In genomic region chr10:22764639-22765038, GRCh38 we compare ENCODE assay signal across 27 cellular contexts. TPM values are rescaled to one million over a fixed set of nuclear protein-coding genes. Genes with fewer than 3 reads are reported as not detected.
A peak's percentile ranks its signal among the peaks of the same experiment; 100 is the strongest.
DNase-seq lines count a peak whose midpoint lies in the region; ATAC-seq, FAIRE-seq and TF ChIP-seq lines count a peak whose summit lies in the region.
"Had no signal": no experiment of that assay in that cellular context is flagged by ENCODE, and none has a peak within 500 bp of the region (broad histone marks: within the 10 kb centered on the region; RNA-seq: fewer than 3 reads in every experiment).

No MANE protein-coding gene starts in this region.

- no peak for DNase-seq in GM19239 (ENCODE audit: insufficient read length, low spot score)
- DNase-seq in caudate nucleus (lab: John Stamatoyannopoulos, UW) = no peak
- no peak for DNase-seq in left ventricle myocardium inferior
- DNase-seq in stimulated activated naive B cell treated with anti-CD40 and anti-IgM and Interleukin-4, amounts not matched to agents 10 μg/mL and 1 μg/mL and 100 μg/mL, for 72 hours = no peak
- DNase-seq in activated CD8-positive, alpha-beta T cell treated with anti-CD3 and anti-CD28 coated beads for 36 hours = no peak
- DNase-seq in NCI-H345 (lab: John Stamatoyannopoulos, UW) = no peak
- no peak for DNase-seq in RCC 7860 (ENCODE audit: low spot score)
- DNase-seq: activated effector memory CD4-positive, alpha-beta T cell treated with Interleukin-2 at 50 U/mL for 16 hours; activated T-cell treated with anti-CD3 and anti-CD28 coated beads for 4 hours; central memory CD4-positive, alpha-beta T cell; GDM1; H7; kidney glomerular epithelial cell; mammary epithelial cell; NCI-H1105; NCI-H1930; NCI-H748 treated with DMSO at 0.1 percent for 48 hours; posterior cingulate gyrus; sigmoid colon; stimulated activated CD4-positive, alpha-beta T cell treated with anti-CD3 and anti-CD28 coated beads, Interleukin-15, amount 100 ng/mL, for 24 hours; stimulated activated naive CD8-positive, alpha-beta T cell treated with anti-CD3 and anti-CD28 coated beads, Interleukin-15, Interleukin-2, amounts not matched to agents 100 U/mL and 50 U/mL, for 24 hours; upper lobe of left lung had no signal

- POLR2A ChIA-PET in activated CD8-positive, alpha-beta T cell treated with anti-CD3 and anti-CD28 coated beads for 36 hours (lab: Charles Lee) = no interaction called here

- peaks cover 11% of the 10 kb centered on the region for H3K4me1 ChIP-seq in left ventricle myocardium inferior
- H3K4me1 ChIP-seq: BLaER1 had no signal

- peaks cover 0 to 7% of the 10 kb centered on the region in 2 donors for H3K27me3 Mint-ChIP-seq in stimulated activated naive B cell treated with anti-CD40 and anti-IgM and Interleukin-4, amounts not matched to agents 10 μg/mL and 1 μg/mL and 100 μg/mL, for 72 hours
- no peaks in the 10 kb centered on the region for H3K27me3 Mint-ChIP-seq in activated CD8-positive, alpha-beta T cell treated with anti-CD3 and anti-CD28 coated beads for 36 hours
- H3K27me3 Mint-ChIP-seq: activated naive CD8-positive, alpha-beta T cell had no signal

- H3K4me3 Mint-ChIP-seq in stimulated activated naive B cell treated with anti-CD40 and anti-IgM and Interleukin-4, amounts not matched to agents 10 μg/mL and 1 μg/mL and 100 μg/mL, for 72 hours = no peak overlapping the region
- H3K4me3 Mint-ChIP-seq in activated CD8-positive, alpha-beta T cell treated with anti-CD3 and anti-CD28 coated beads for 36 hours = no peak overlapping the region
- H3K4me3 Mint-ChIP-seq: activated naive CD8-positive, alpha-beta T cell; T-helper 1 cell treated with Interleukin-12 subunit alpha and Interleukin-12 subunit beta and Interleukin-4 antibody, amounts not matched to agents 30 μg/mL and 1 μg/mL, for 36 hours had no signal

- H3K9me3 Mint-ChIP-seq in stimulated activated naive B cell treated with anti-CD40 and anti-IgM and Interleukin-4, amounts not matched to agents 10 μg/mL and 1 μg/mL and 100 μg/mL, for 72 hours = peaks cover 0 to 1% of the 10 kb centered on the region in 2 donors
- no peaks in the 10 kb centered on the region for H3K9me3 Mint-ChIP-seq in activated CD8-positive, alpha-beta T cell treated with anti-CD3 and anti-CD28 coated beads for 36 hours
- H3K9me3 Mint-ChIP-seq: T-helper 1 cell treated with Interleukin-12 subunit alpha and Interleukin-12 subunit beta and Interleukin-4 antibody, amounts not matched to agents 30 μg/mL and 1 μg/mL, for 36 hours had no signal

- peak overlapping the region; percentile 0 for H3K27ac Mint-ChIP-seq in stimulated activated naive B cell treated with anti-CD40 and anti-IgM and Interleukin-4, amounts not matched to agents 10 μg/mL and 1 μg/mL and 100 μg/mL, for 72 hours
- H3K27ac Mint-ChIP-seq in activated CD8-positive, alpha-beta T cell treated with anti-CD3 and anti-CD28 coated beads for 36 hours = no peak overlapping the region
- H3K27ac Mint-ChIP-seq: activated naive CD8-positive, alpha-beta T cell; T-helper 1 cell treated with Interleukin-12 subunit alpha and Interleukin-12 subunit beta and Interleukin-4 antibody, amounts not matched to agents 30 μg/mL and 1 μg/mL, for 36 hours had no signal

- no peaks in the 10 kb centered on the region for H3K27me3 ChIP-seq in left ventricle myocardium inferior (ENCODE audit: low read depth)
- H3K27me3 ChIP-seq: BLaER1, sigmoid colon, upper lobe of left lung had no signal

- no peak for TF ChIP-seq CTCF in left ventricle myocardium inferior (IDR thresholded peaks at IDR 0.05; ENCODE audit: borderline replicate concordance)
- no peak for TF ChIP-seq CTCF in activated CD8-positive, alpha-beta T cell treated with anti-CD3 and anti-CD28 coated beads for 36 hours (IDR thresholded peaks at IDR 0.05)

- peaks cover 0 to 2% of the 10 kb centered on the region in 2 donors for H3K36me3 Mint-ChIP-seq in stimulated activated naive B cell treated with anti-CD40 and anti-IgM and Interleukin-4, amounts not matched to agents 10 μg/mL and 1 μg/mL and 100 μg/mL, for 72 hours
- no peaks in the 10 kb centered on the region for H3K36me3 Mint-ChIP-seq in activated CD8-positive, alpha-beta T cell treated with anti-CD3 and anti-CD28 coated beads for 36 hours (ENCODE audit: low read depth)
- H3K36me3 Mint-ChIP-seq: activated naive CD8-positive, alpha-beta T cell had no signal

- intact Hi-C loops in left ventricle myocardium inferior (cut with micrococcal nuclease) = no loop called here
- intact Hi-C loops in activated CD8-positive, alpha-beta T cell treated with anti-CD3 and anti-CD28 coated beads for 36 hours (cut with micrococcal nuclease) = no loop called here

- no peaks in the 10 kb centered on the region for H3K9me3 ChIP-seq in left ventricle myocardium inferior (replicated peaks)
- H3K9me3 ChIP-seq: BLaER1, sigmoid colon, upper lobe of left lung had no signal

- FAIRE-seq in GM19239 (lab: Jason Lieb, UNC) = peak; percentile 23
- no peak for FAIRE-seq in RCC 7860 (lab: Jason Lieb, UNC)
- FAIRE-seq: astrocyte had no signal

- peaks cover 23 to 51% of the 10 kb centered on the region in 2 donors for H3K4me1 Mint-ChIP-seq in stimulated activated naive B cell treated with anti-CD40 and anti-IgM and Interleukin-4, amounts not matched to agents 10 μg/mL and 1 μg/mL and 100 μg/mL, for 72 hours
- no peaks in the 10 kb centered on the region for H3K4me1 Mint-ChIP-seq in activated CD8-positive, alpha-beta T cell treated with anti-CD3 and anti-CD28 coated beads for 36 hours (ENCODE audit: low read depth)

- H3K4me3 ChIP-seq in left ventricle myocardium inferior = no peak overlapping the region
- H3K4me3 ChIP-seq: BLaER1, sigmoid colon, upper lobe of left lung had no signal

- CTCF ChIA-PET in activated CD8-positive, alpha-beta T cell treated with anti-CD3 and anti-CD28 coated beads for 36 hours (lab: Charles Lee) = no interaction called here

- H3K36me3 ChIP-seq in left ventricle myocardium inferior = no peaks in the 10 kb centered on the region
- H3K36me3 ChIP-seq: BLaER1, sigmoid colon, upper lobe of left lung had no signal

- no peak for ATAC-seq in stimulated activated naive B cell treated with anti-CD40 and anti-IgM and Interleukin-4, amounts not matched to agents 10 μg/mL and 1 μg/mL and 100 μg/mL, for 72 hours (replicated peaks)
- ATAC-seq in GM19395 (IDR thresholded peaks at IDR 0.05; ENCODE audit: unreplicated experiment) = no peak
- no peak for ATAC-seq in activated CD8-positive, alpha-beta T cell treated with anti-CD3 and anti-CD28 coated beads for 36 hours
- ATAC-seq: stimulated activated naive CD8-positive, alpha-beta T cell treated with anti-CD3 and anti-CD28 coated beads, Interleukin-15, Interleukin-2, amounts not matched to agents 100 U/mL and 50 U/mL, for 24 hours had no signal

- H3K27ac ChIP-seq in caudate nucleus (ENCODE audit: low read depth, low read length) = peak overlapping the region; percentile 11
- H3K27ac ChIP-seq in left ventricle myocardium inferior (replicated peaks) = peak overlapping the region; percentile 42
- H3K27ac ChIP-seq: BLaER1, upper lobe of left lung had no signal

RNA-seq across cellular contexts. Expression of gene PIP4K2A, which starts 50.3 kb away (rescaled TPM):
- 12.6 TPM for total RNA-seq in left ventricle myocardium inferior
- total RNA-seq in activated CD8-positive, alpha-beta T cell treated with anti-CD3 and anti-CD28 coated beads for 36 hours = 100 to 1,000 TPM; 108 to 115 TPM
